In the genomic region with DNA sequence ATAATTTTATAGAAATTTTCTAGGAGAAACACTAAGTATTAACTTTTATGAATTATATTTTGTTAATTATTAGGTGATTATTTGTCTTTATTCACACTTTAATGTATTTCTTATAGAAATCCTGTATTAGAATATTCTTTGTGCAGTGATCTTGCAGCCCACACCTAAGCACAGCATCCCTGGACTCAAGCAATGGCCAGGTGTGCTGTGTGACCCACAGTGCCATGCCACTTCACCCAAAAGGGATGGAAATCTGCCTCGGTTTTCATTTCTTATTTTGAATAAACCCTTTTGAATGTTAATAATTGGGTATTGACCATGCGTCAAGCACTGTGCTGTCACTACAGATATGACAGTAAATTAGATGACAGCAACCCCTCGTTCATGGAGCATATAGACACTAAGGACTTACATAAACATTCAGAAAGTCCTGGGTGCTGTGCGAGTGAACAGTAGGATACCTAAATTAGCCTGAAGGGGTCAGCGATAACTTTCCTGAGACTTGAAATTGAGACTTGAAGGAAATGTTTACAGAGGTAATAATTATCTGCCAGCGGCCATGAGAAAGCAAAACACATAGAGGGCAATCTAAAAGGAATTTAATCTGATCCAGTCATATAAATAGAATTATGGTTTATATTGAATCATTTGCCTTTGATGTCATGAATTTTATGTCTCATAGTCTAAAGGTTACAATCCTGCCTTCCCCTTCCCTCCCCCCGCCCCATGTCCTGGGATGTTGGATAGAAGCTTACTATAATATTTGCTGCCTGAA, we compare ENCODE assay signal across 1 cellular context.
TF ChIP-seq lines count a peak whose summit lies in the region.

No MANE protein-coding gene starts in this region.

TF ChIP-seq in GM12878, 131 proteins besides CTCF, POLR2A, EP300 and RAD21:
- 0 out of 2 replicates have a peak, but pooled peaks have one; percentile 16 for TF ChIP-seq SMC3 (IDR thresholded peaks at IDR 0.05; ENCODE audit: borderline replicate concordance, low read length)
- TF ChIP-seq, protein P1, sequence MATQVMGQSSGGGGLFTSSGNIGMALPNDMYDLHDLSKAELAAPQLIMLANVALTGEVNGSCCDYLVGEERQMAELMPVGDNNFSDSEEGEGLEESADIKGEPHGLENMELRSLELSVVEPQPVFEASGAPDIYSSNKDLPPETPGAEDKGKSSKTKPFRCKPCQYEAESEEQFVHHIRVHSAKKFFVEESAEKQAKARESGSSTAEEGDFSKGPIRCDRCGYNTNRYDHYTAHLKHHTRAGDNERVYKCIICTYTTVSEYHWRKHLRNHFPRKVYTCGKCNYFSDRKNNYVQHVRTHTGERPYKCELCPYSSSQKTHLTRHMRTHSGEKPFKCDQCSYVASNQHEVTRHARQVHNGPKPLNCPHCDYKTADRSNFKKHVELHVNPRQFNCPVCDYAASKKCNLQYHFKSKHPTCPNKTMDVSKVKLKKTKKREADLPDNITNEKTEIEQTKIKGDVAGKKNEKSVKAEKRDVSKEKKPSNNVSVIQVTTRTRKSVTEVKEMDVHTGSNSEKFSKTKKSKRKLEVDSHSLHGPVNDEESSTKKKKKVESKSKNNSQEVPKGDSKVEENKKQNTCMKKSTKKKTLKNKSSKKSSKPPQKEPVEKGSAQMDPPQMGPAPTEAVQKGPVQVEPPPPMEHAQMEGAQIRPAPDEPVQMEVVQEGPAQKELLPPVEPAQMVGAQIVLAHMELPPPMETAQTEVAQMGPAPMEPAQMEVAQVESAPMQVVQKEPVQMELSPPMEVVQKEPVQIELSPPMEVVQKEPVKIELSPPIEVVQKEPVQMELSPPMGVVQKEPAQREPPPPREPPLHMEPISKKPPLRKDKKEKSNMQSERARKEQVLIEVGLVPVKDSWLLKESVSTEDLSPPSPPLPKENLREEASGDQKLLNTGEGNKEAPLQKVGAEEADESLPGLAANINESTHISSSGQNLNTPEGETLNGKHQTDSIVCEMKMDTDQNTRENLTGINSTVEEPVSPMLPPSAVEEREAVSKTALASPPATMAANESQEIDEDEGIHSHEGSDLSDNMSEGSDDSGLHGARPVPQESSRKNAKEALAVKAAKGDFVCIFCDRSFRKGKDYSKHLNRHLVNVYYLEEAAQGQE (IDR thresholded peaks at IDR 0.05; ENCODE audit: low read depth, low read length), result no peak
